In the genomic region with DNA sequence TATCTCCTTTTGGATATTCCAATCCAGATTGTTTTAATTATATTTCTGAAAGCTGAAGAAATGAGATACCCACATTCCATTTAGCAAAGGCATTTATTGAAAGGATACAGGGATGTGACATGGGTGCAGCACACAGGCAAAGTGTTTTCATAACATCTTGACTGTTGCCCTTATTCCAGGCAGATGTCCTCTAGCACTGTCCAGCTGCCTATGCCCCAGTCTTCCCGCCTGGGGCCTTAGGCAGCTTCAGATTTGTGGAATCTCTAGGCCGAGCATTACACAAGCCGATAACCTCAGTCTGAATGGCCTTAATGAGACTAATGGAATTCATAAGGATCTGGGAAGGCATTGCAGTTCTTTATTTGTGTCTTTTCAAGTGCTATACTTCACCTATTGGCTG, we compare ENCODE assay signal across 2 cellular contexts.
TF ChIP-seq lines count a peak whose summit lies in the region.

No MANE protein-coding gene starts in this region.

TF ChIP-seq in SK-N-SH treated with all-trans-retinoic acid at 6 μM for 48 hours, 23 proteins besides CTCF, POLR2A, EP300 and RAD21 (continued from another document):
- TF ChIP-seq PPARA (CRISPR knock-in tag; IDR thresholded peaks at IDR 0.05; ENCODE audit: borderline replicate concordance): no peak

TF ChIP-seq in SK-N-SH, 30 proteins besides CTCF, POLR2A, EP300 and RAD21 (continued from another document):
- TF ChIP-seq, protein P1, sequence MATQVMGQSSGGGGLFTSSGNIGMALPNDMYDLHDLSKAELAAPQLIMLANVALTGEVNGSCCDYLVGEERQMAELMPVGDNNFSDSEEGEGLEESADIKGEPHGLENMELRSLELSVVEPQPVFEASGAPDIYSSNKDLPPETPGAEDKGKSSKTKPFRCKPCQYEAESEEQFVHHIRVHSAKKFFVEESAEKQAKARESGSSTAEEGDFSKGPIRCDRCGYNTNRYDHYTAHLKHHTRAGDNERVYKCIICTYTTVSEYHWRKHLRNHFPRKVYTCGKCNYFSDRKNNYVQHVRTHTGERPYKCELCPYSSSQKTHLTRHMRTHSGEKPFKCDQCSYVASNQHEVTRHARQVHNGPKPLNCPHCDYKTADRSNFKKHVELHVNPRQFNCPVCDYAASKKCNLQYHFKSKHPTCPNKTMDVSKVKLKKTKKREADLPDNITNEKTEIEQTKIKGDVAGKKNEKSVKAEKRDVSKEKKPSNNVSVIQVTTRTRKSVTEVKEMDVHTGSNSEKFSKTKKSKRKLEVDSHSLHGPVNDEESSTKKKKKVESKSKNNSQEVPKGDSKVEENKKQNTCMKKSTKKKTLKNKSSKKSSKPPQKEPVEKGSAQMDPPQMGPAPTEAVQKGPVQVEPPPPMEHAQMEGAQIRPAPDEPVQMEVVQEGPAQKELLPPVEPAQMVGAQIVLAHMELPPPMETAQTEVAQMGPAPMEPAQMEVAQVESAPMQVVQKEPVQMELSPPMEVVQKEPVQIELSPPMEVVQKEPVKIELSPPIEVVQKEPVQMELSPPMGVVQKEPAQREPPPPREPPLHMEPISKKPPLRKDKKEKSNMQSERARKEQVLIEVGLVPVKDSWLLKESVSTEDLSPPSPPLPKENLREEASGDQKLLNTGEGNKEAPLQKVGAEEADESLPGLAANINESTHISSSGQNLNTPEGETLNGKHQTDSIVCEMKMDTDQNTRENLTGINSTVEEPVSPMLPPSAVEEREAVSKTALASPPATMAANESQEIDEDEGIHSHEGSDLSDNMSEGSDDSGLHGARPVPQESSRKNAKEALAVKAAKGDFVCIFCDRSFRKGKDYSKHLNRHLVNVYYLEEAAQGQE (IDR thresholded peaks at IDR 0.05; ENCODE audit: low read depth, low read length): no peak
- TF ChIP-seq MXI1 (IDR thresholded peaks at IDR 0.05; ENCODE audit: low read depth, low read length) (no peak), ELF1 (IDR thresholded peaks at IDR 0.05) (no peak), FOXJ3 (CRISPR knock-in tag; IDR thresholded peaks at IDR 0.05) (no peak), RFX5 (IDR thresholded peaks at IDR 0.05; ENCODE audit: low read length) (no peak), YY1 (IDR thresholded peaks at IDR 0.05; ENCODE audit: low read depth) (no peak), NRF1 (IDR thresholded peaks at IDR 0.05; ENCODE audit: low read depth, low read length) (no peak)
- TF ChIP-seq, protein P2, sequence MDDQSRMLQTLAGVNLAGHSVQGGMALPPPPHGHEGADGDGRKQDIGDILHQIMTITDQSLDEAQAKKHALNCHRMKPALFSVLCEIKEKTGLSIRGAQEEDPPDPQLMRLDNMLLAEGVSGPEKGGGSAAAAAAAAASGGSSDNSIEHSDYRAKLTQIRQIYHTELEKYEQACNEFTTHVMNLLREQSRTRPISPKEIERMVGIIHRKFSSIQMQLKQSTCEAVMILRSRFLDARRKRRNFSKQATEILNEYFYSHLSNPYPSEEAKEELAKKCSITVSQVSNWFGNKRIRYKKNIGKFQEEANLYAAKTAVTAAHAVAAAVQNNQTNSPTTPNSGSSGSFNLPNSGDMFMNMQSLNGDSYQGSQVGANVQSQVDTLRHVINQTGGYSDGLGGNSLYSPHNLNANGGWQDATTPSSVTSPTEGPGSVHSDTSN (IDR thresholded peaks at IDR 0.05): no peak
- TF ChIP-seq, protein P3, sequence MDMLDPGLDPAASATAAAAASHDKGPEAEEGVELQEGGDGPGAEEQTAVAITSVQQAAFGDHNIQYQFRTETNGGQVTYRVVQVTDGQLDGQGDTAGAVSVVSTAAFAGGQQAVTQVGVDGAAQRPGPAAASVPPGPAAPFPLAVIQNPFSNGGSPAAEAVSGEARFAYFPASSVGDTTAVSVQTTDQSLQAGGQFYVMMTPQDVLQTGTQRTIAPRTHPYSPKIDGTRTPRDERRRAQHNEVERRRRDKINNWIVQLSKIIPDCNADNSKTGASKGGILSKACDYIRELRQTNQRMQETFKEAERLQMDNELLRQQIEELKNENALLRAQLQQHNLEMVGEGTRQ (IDR thresholded peaks at IDR 0.05; ENCODE audit: borderline replicate concordance, low read depth, low read length): no peak
- TF ChIP-seq, protein P4, sequence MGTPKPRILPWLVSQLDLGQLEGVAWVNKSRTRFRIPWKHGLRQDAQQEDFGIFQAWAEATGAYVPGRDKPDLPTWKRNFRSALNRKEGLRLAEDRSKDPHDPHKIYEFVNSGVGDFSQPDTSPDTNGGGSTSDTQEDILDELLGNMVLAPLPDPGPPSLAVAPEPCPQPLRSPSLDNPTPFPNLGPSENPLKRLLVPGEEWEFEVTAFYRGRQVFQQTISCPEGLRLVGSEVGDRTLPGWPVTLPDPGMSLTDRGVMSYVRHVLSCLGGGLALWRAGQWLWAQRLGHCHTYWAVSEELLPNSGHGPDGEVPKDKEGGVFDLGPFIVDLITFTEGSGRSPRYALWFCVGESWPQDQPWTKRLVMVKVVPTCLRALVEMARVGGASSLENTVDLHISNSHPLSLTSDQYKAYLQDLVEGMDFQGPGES (IDR thresholded peaks at IDR 0.05; ENCODE audit: low read depth, low read length): no peak
- TF ChIP-seq, protein P5, sequence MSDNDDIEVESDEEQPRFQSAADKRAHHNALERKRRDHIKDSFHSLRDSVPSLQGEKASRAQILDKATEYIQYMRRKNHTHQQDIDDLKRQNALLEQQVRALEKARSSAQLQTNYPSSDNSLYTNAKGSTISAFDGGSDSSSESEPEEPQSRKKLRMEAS (IDR thresholded peaks at IDR 0.05; ENCODE audit: low read depth): no peak
